Comparison of ENCODE assay signal across 22 cellular contexts in the genomic region with DNA sequence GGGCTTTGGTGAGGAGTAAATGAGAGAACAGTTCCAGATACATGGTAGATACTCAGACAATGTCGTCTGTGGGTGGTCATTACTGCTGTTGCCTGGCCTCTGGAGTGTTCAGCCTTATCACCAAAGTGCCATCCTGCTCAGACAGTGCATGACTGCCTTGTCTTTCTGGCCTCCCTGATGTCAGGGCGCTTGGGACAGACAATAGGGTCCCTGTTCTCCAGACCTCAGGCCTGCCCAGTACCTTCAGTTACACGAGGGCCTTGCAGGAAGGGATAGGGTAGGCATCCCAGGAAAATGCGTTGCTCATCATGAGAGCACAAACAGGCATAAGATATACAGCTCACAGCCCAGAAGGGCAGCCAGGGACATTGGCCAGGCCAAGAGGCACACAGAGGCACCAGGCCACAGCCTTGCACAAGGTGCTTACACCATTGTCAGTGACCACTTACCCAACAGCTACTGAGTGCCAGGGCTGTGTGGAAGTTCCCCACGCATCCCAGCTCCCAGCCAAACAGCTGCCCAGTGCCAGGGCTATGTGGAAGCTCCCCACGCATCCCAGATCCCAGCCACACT. TPM values are rescaled to one million over a fixed set of nuclear protein-coding genes. Genes with fewer than 3 reads are reported as not detected.
DNase-seq lines count a peak whose midpoint lies in the region; ATAC-seq and TF ChIP-seq lines count a peak whose summit lies in the region.
"Had no signal": no experiment of that assay in that cellular context is flagged by ENCODE, and none has a peak within 500 bp of the region (broad histone marks: within the 10 kb centered on the region; RNA-seq: fewer than 3 reads in every experiment).

No MANE protein-coding gene starts in this region.

- ATAC-seq in natural killer cell treated with Interleukin-12 subunit alpha and Interleukin-12 subunit beta and Interleukin-15 and Interleukin-18, amount 100 ng/mL, for 72 hours = no peak
- ATAC-seq in natural killer cell (no peak), HG03432 (IDR thresholded peaks at IDR 0.05; ENCODE audit: unreplicated experiment) (no peak), GM21825 (IDR thresholded peaks at IDR 0.05; ENCODE audit: unreplicated experiment) (no peak)
- no peak for ATAC-seq in activated T-helper 17 cell treated with anti-CD3 and anti-CD28 coated beads, Interleukin-2, amount 50 U/mL, for 72 hours (replicated peaks)

- intact Hi-C loops in natural killer cell (cut with micrococcal nuclease) = no loop called here

- TF ChIP-seq CTCF in natural killer cell (IDR thresholded peaks at IDR 0.05) (no peak), neural crest cell (conservative IDR thresholded peaks at IDR 0.05) (no peak)

- no peaks in the 10 kb centered on the region for H3K9me3 Mint-ChIP-seq in natural killer cell treated with Interleukin-12 subunit alpha and Interleukin-12 subunit beta and Interleukin-15 and Interleukin-18, amount 100 ng/mL, for 72 hours
- H3K9me3 Mint-ChIP-seq in natural killer cell (no peaks in the 10 kb centered on the region), neural crest cell (peaks cover 6% of the 10 kb centered on the region)
- H3K9me3 Mint-ChIP-seq in activated T-helper 17 cell treated with anti-CD3 and anti-CD28 coated beads, Interleukin-2, amount 50 U/mL, for 72 hours = no peaks in the 10 kb centered on the region

- H3K36me3 Mint-ChIP-seq in natural killer cell treated with Interleukin-12 subunit alpha and Interleukin-12 subunit beta and Interleukin-15 and Interleukin-18, amount 100 ng/mL, for 72 hours = no peaks in the 10 kb centered on the region
- H3K36me3 Mint-ChIP-seq in natural killer cell = no peaks in the 10 kb centered on the region
- H3K36me3 Mint-ChIP-seq in activated T-helper 17 cell treated with anti-CD3 and anti-CD28 coated beads, Interleukin-2, amount 50 U/mL, for 72 hours (ENCODE audit: low read depth) = no peaks in the 10 kb centered on the region
- no peaks in the 10 kb centered on the region for H3K36me3 Mint-ChIP-seq in neural crest cell (ENCODE audit: low read depth)
- H3K36me3 Mint-ChIP-seq: CD4-positive, CD25-positive, alpha-beta regulatory T cell had no signal

- no peak overlapping the region for H3K4me3 Mint-ChIP-seq in natural killer cell treated with Interleukin-12 subunit alpha and Interleukin-12 subunit beta and Interleukin-15 and Interleukin-18, amount 100 ng/mL, for 72 hours
- H3K4me3 Mint-ChIP-seq in natural killer cell (no peak overlapping the region), neural crest cell (no peak overlapping the region)
- no peak overlapping the region for H3K4me3 Mint-ChIP-seq in activated T-helper 17 cell treated with anti-CD3 and anti-CD28 coated beads, Interleukin-2, amount 50 U/mL, for 72 hours
- H3K4me3 Mint-ChIP-seq: CD4-positive, CD25-positive, alpha-beta regulatory T cell had no signal

- H3K27ac Mint-ChIP-seq in natural killer cell treated with Interleukin-12 subunit alpha and Interleukin-12 subunit beta and Interleukin-15 and Interleukin-18, amount 100 ng/mL, for 72 hours = no peak overlapping the region
- peak overlapping the region in 1 of 2 donors; percentile 43 for H3K27ac Mint-ChIP-seq in natural killer cell
- H3K27ac Mint-ChIP-seq in activated T-helper 17 cell treated with anti-CD3 and anti-CD28 coated beads, Interleukin-2, amount 50 U/mL, for 72 hours = peak overlapping the region; percentile 65
- peak overlapping the region; percentile 30 for H3K27ac Mint-ChIP-seq in neural crest cell (ENCODE audit: unreplicated experiment)
- H3K27ac Mint-ChIP-seq: CD4-positive, CD25-positive, alpha-beta regulatory T cell had no signal

- no peaks in the 10 kb centered on the region for H3K4me1 Mint-ChIP-seq in natural killer cell treated with Interleukin-12 subunit alpha and Interleukin-12 subunit beta and Interleukin-15 and Interleukin-18, amount 100 ng/mL, for 72 hours (ENCODE audit: low read depth in 2 of 2)
- H3K4me1 Mint-ChIP-seq in natural killer cell (no peaks in the 10 kb centered on the region), neural crest cell (peaks cover 22% of the 10 kb centered on the region)
- H3K4me1 Mint-ChIP-seq in activated T-helper 17 cell treated with anti-CD3 and anti-CD28 coated beads, Interleukin-2, amount 50 U/mL, for 72 hours = no peaks in the 10 kb centered on the region
- H3K4me1 Mint-ChIP-seq: CD4-positive, CD25-positive, alpha-beta regulatory T cell had no signal

- H3K27me3 Mint-ChIP-seq in natural killer cell treated with Interleukin-12 subunit alpha and Interleukin-12 subunit beta and Interleukin-15 and Interleukin-18, amount 100 ng/mL, for 72 hours = no peaks in the 10 kb centered on the region
- no peaks in the 10 kb centered on the region for H3K27me3 Mint-ChIP-seq in natural killer cell (ENCODE audit: low read depth in 2 of 2)
- no peaks in the 10 kb centered on the region for H3K27me3 Mint-ChIP-seq in activated T-helper 17 cell treated with anti-CD3 and anti-CD28 coated beads, Interleukin-2, amount 50 U/mL, for 72 hours
- no peaks in the 10 kb centered on the region for H3K27me3 Mint-ChIP-seq in neural crest cell (ENCODE audit: low read depth)
- H3K27me3 Mint-ChIP-seq: CD4-positive, CD25-positive, alpha-beta regulatory T cell had no signal

- peak; percentile 38 for DNase-seq in natural killer cell treated with Interleukin-12 subunit alpha and Interleukin-12 subunit beta and Interleukin-15 and Interleukin-18, amount 100 ng/mL, for 72 hours (ENCODE audit: low spot score)
- DNase-seq in natural killer cell (no peak), neural crest cell (ENCODE audit: low read depth, low spot score) (no peak), 8988T (no peak), DMS153 treated with DMSO at 0.1 percent for 48 hours (lab: John Stamatoyannopoulos, UW; ENCODE audit: unreplicated experiment) (no peak)
- DNase-seq: CD4-positive, CD25-positive, alpha-beta regulatory T cell; DMS53; KBM-7; MM.1S; NCI-H2029 treated with DMSO at 0.1 percent for 48 hours; NCI-H446 treated with DMSO at 0.1 percent for 48 hours; NCI-H526; NCI-H82; PC-9; RPMI8226; SHP77 had no signal

RNA-seq across cellular contexts. Expression of gene BPIFB1, which starts 27.4 kb away (rescaled TPM):
- not detected for total RNA-seq in natural killer cell treated with Interleukin-12 subunit alpha and Interleukin-12 subunit beta and Interleukin-15 and Interleukin-18, amount 100 ng/mL, for 72 hours
- total RNA-seq in natural killer cell = not detected
- not detected for total RNA-seq in activated T-helper 17 cell treated with anti-CD3 and anti-CD28 coated beads, Interleukin-2, amount 50 U/mL, for 72 hours
- total RNA-seq in neural crest cell = not detected in 2 replicates
- total RNA-seq: CD4-positive, CD25-positive, alpha-beta regulatory T cell; Daoy; G401; HT1080; PC-9 had no signal

Comparison
In these comparisons a context has a peak if more than half of its experiments do, and no peak if none do; other contexts are left out.
1. H3K27ac Mint-ChIP-seq: peak in activated T-helper 17 cell treated with anti-CD3 and anti-CD28 coated beads, Interleukin-2, amount 50 U/mL, for 72 hours (single experiment) and neural crest cell (single experiment); none in natural killer cell treated with Interleukin-12 subunit alpha and Interleukin-12 subunit beta and Interleukin-15 and Interleukin-18, amount 100 ng/mL, for 72 hours (0 of 2).